17 cellular contexts compared by ENCODE assay signal in genomic region chr7:2661096-2661449, GRCh38. TPM values are rescaled to one million over a fixed set of nuclear protein-coding genes. Genes with fewer than 3 reads are reported as not detected.
DNase-seq lines count a peak whose midpoint lies in the region; ATAC-seq, FAIRE-seq and TF ChIP-seq lines count a peak whose summit lies in the region.
"Had no signal": no experiment of that assay in that cellular context is flagged by ENCODE, and none has a peak within 500 bp of the region (broad histone marks: within the 10 kb centered on the region; RNA-seq: fewer than 3 reads in every experiment).

No MANE protein-coding gene starts in this region.

- H2AK5ac ChIP-seq in neuronal stem cell (ENCODE audit: low read depth, low read length) = no peak overlapping the region

- H3K4me1 Mint-ChIP-seq in activated T-helper 1 cell treated with anti-CD3 and anti-CD28 coated beads, Interleukin-12 subunit alpha, Interleukin-12 subunit beta, Interleukin-2, Interleukin-4 antibody, amounts not matched to agents 30 ng/mL and 10 ng/mL and 1 ng/mL, durations not matched to agents 14 hours and 24 hours and 36 hours (ENCODE audit: low read depth) = no peaks in the 10 kb centered on the region

- RAD21 ChIA-PET in GM12878 (lab: Charles Lee; ENCODE audit: unreplicated experiment) = no interaction called here

- no peak for TF ChIP-seq RAD21 in GM12878 (IDR thresholded peaks at IDR 0.05; ENCODE audit: insufficient read depth, low read depth, low read length)

- TF ChIP-seq EP300 in GM12878 (IDR thresholded peaks at IDR 0.05; ENCODE audit: borderline replicate concordance in 1 of 2, control insufficient read depth in 1 of 2, low read depth in 2 of 2, low read length in 2 of 2) = no peak

- no peak overlapping the region for H3K14ac ChIP-seq in neuronal stem cell (ENCODE audit: low read length)

- H2BK120ac ChIP-seq in neuronal stem cell (ENCODE audit: low read depth, low read length) = no peak overlapping the region

- H3K4me3 ChIP-seq in BLaER1 treated with 17β-estradiol and CSF1 and Interleukin-3, amounts not matched to agents 10 nM and 100 nM = no peak overlapping the region
- H3K4me3 ChIP-seq in HEK293 (ENCODE audit: low read depth, low read length) (no peak overlapping the region), GM12878 (no peak overlapping the region), neuronal stem cell (ENCODE audit: low read length in 2 of 2) (no peak overlapping the region)
- H3K4me3 ChIP-seq: Peyer's patch had no signal

- peaks cover 9% of the 10 kb centered on the region for H3K79me1 ChIP-seq in neuronal stem cell (ENCODE audit: low read depth, low read length)

- no peaks in the 10 kb centered on the region for H3K9me3 Mint-ChIP-seq in activated T-helper 1 cell treated with anti-CD3 and anti-CD28 coated beads, Interleukin-12 subunit alpha, Interleukin-12 subunit beta, Interleukin-2, Interleukin-4 antibody, amounts not matched to agents 30 ng/mL and 10 ng/mL and 1 ng/mL, durations not matched to agents 14 hours and 24 hours and 36 hours
- H3K9me3 Mint-ChIP-seq: CD8-positive, alpha-beta memory T cell had no signal

- 84% methylated on average over 10 of the region's 10 CpGs for WGBS in GM12878 (ENCODE audit: insufficient coverage, insufficient replicate concordance, low lambda C conversion rate, missing lambda C conversion rate)
- no CpG with 5 or more reads among the region's 10 CpGs for WGBS in neuronal stem cell (ENCODE audit: extremely low coverage in 2 of 2, insufficient read length in 2 of 2, insufficient replicate concordance in 1 of 2), 2 donors

- DNase-seq in GM12878 (ENCODE audit: low read depth, low spot score) (no peak), neuronal stem cell (ENCODE audit: low spot score) (no peak), NCI-H146 treated with DMSO at 0.1 percent for 48 hours (lab: John Stamatoyannopoulos, UW; ENCODE audit: unreplicated experiment) (no peak), NCI-H2227 treated with DMSO at 0.1 percent for 48 hours (lab: John Stamatoyannopoulos, UW) (no peak)
- DNase-seq in activated T-helper 1 cell treated with anti-CD3 and anti-CD28 coated beads, Interleukin-12 subunit alpha, Interleukin-12 subunit beta, Interleukin-2, Interleukin-4 antibody, amounts not matched to agents 30 ng/mL and 10 ng/mL and 1 ng/mL, durations not matched to agents 14 hours and 24 hours and 36 hours (ENCODE audit: low spot score) = no peak
- DNase-seq: CD8-positive, alpha-beta memory T cell; NCI-H1048; NCI-H146; NCI-H226; NCI-H526; Peyer's patch; SW 1271 had no signal

- H2BK15ac ChIP-seq in neuronal stem cell (ENCODE audit: low read length) = no peak overlapping the region

- no peaks in the 10 kb centered on the region for H3K36me3 Mint-ChIP-seq in activated T-helper 1 cell treated with anti-CD3 and anti-CD28 coated beads, Interleukin-12 subunit alpha, Interleukin-12 subunit beta, Interleukin-2, Interleukin-4 antibody, amounts not matched to agents 30 ng/mL and 10 ng/mL and 1 ng/mL, durations not matched to agents 14 hours and 24 hours and 36 hours (ENCODE audit: low read depth)

- H2BK5ac ChIP-seq in neuronal stem cell (ENCODE audit: low read length) = peak overlapping the region; percentile 24

- ATAC-seq in GM12878 = peak; percentile 5; the same call in 1 of the 3 replicates

- peak overlapping the region; percentile 17 for H4K8ac ChIP-seq in neuronal stem cell (ENCODE audit: low read depth, low read length)

- H3K27ac ChIP-seq in BLaER1 treated with 17β-estradiol and CSF1 and Interleukin-3, amounts not matched to agents 10 nM and 100 nM = peak overlapping the region in 2 of 11 experiments; percentile 27 to 48; a peak in 3 of 22 replicates
- H3K27ac ChIP-seq in HEK293 (ENCODE audit: extremely low read depth, low read depth, low read length) = no peak overlapping the region
- no peak overlapping the region for H3K27ac ChIP-seq in GM12878 (ENCODE audit: control insufficient read depth, insufficient read depth)
- H3K27ac ChIP-seq in neuronal stem cell (replicated peaks; ENCODE audit: low read length) = no peak overlapping the region
- H3K27ac ChIP-seq: Peyer's patch had no signal

- in situ Hi-C loops in GM12878 (cut with MboI) = no loop called here

- H4K20me1 ChIP-seq in BLaER1 treated with 17β-estradiol and CSF1 and Interleukin-3, amounts not matched to agents 10 nM and 100 nM = peaks cover 61 to 90% (median 85%) of the 10 kb centered on the region in 11 experiments; a peak in 21 of 22 replicates
- no peaks in the 10 kb centered on the region for H4K20me1 ChIP-seq in GM12878 (ENCODE audit: control insufficient read depth, insufficient read depth)

- CTCF ChIA-PET in HEK293 (lab: Yijun Ruan, JAX) = interaction anchor here (0.7 to 1.4 kb wide), 2 partner anchors 11 to 617 kb away, joined by 3 read pairs; no protein-coding TSS in a partner anchor
- CTCF ChIA-PET in GM12878 (lab: Yijun Ruan, JAX) = no interaction called here

- H3K4ac ChIP-seq in neuronal stem cell (ENCODE audit: low read length) = peak overlapping the region; percentile 53

- H3K27me3 Mint-ChIP-seq in activated T-helper 1 cell treated with anti-CD3 and anti-CD28 coated beads, Interleukin-12 subunit alpha, Interleukin-12 subunit beta, Interleukin-2, Interleukin-4 antibody, amounts not matched to agents 30 ng/mL and 10 ng/mL and 1 ng/mL, durations not matched to agents 14 hours and 24 hours and 36 hours (ENCODE audit: insufficient read depth) = no peaks in the 10 kb centered on the region
- H3K27me3 Mint-ChIP-seq: B cell; CD8-positive, alpha-beta memory T cell had no signal

- H2AFZ ChIP-seq in GM12878 (ENCODE audit: control insufficient read depth, low read depth, low read length) = no peak overlapping the region
- no peak overlapping the region for H2AFZ ChIP-seq in neuronal stem cell (ENCODE audit: low read length)

- no peak for FAIRE-seq in GM12878 (lab: Jason Lieb, UNC)
- FAIRE-seq: H1 had no signal

- peak overlapping the region; percentile 60 for H3K23ac ChIP-seq in neuronal stem cell (ENCODE audit: low read depth, low read length, poor library complexity)

- no peak overlapping the region for H3K4me3 Mint-ChIP-seq in activated T-helper 1 cell treated with anti-CD3 and anti-CD28 coated beads, Interleukin-12 subunit alpha, Interleukin-12 subunit beta, Interleukin-2, Interleukin-4 antibody, amounts not matched to agents 30 ng/mL and 10 ng/mL and 1 ng/mL, durations not matched to agents 14 hours and 24 hours and 36 hours
- H3K4me3 Mint-ChIP-seq: B cell; CD8-positive, alpha-beta memory T cell had no signal

- H3K4me2 ChIP-seq in BLaER1 treated with 17β-estradiol and CSF1 and Interleukin-3, amounts not matched to agents 10 nM and 100 nM = peak overlapping the region in 7 of 11 experiments; percentile 1 to 43 (median 23); a peak in 7 of 22 replicates
- H3K4me2 ChIP-seq in GM12878 (ENCODE audit: control insufficient read depth, insufficient read depth) = no peak overlapping the region
- no peak overlapping the region for H3K4me2 ChIP-seq in neuronal stem cell (ENCODE audit: insufficient read depth, low read length, poor library complexity, severe bottlenecking)

- no TSS peak for BruUV-seq in GM12878 (replicated peaks; lab: Mats Ljungman, UMichigan)

- no peak overlapping the region for H3K27ac Mint-ChIP-seq in activated T-helper 1 cell treated with anti-CD3 and anti-CD28 coated beads, Interleukin-12 subunit alpha, Interleukin-12 subunit beta, Interleukin-2, Interleukin-4 antibody, amounts not matched to agents 30 ng/mL and 10 ng/mL and 1 ng/mL, durations not matched to agents 14 hours and 24 hours and 36 hours
- H3K27ac Mint-ChIP-seq: B cell had no signal

- H2BK12ac ChIP-seq in neuronal stem cell (ENCODE audit: low read length) = no peak overlapping the region

- SMC1A ChIA-PET in GM12878 (lab: Charles Lee; ENCODE audit: uncharacterized antibody, unreplicated experiment) = interaction anchor here (0.6 kb wide), 1 partner anchor 152 kb away, joined by 4 read pairs; no protein-coding TSS in a partner anchor

- H3K18ac ChIP-seq in neuronal stem cell (ENCODE audit: low read length) = peak overlapping the region; percentile 71

- H3K79me2 ChIP-seq in GM12878 (ENCODE audit: control insufficient read depth, insufficient read depth, low read length) = no peaks in the 10 kb centered on the region

- no peak overlapping the region for H4K91ac ChIP-seq in neuronal stem cell (ENCODE audit: low read depth, low read length, poor library complexity)

- TF ChIP-seq CTCF in HEK293 (tag by site-specific recombination; IDR thresholded peaks at IDR 0.05) (no peak), GM12878 (IDR thresholded peaks at IDR 0.05 in 2 of 3, conservative IDR thresholded peaks at IDR 0.05 in 1 of 3; ENCODE audit: control insufficient read depth in 2 of 3, extremely low read depth in 1 of 3, insufficient read depth in 1 of 3, low read depth in 3 of 3, low read length in 3 of 3) (no peak)

- TF ChIP-seq POLR2A in GM12878 (IDR thresholded peaks at IDR 0.05; ENCODE audit: low read depth, low read length) = no peak

- peaks cover 49 to 78% (median 72%) of the 10 kb centered on the region in 11 experiments for H3K36me3 ChIP-seq in BLaER1 treated with 17β-estradiol and CSF1 and Interleukin-3, amounts not matched to agents 10 nM and 100 nM
- H3K36me3 ChIP-seq in HEK293 (ENCODE audit: control insufficient read depth in 2 of 2, insufficient read depth in 1 of 2, low read length in 2 of 2) = peaks cover 0 to 26% of the 10 kb centered on the region in 2 experiments; a peak in 1 of 3 replicates
- H3K36me3 ChIP-seq in GM12878 (ENCODE audit: control insufficient read depth in 2 of 2, insufficient read depth in 2 of 2, low read length in 1 of 2) = no peaks in the 10 kb centered on the region
- peaks cover 38 to 74% of the 10 kb centered on the region in 2 donors for H3K36me3 ChIP-seq in neuronal stem cell (replicated peaks in 1 of 2; ENCODE audit: control insufficient read depth in 2 of 2, insufficient read depth in 2 of 2, low read length in 2 of 2)

- H3K9ac ChIP-seq in BLaER1 treated with 17β-estradiol and CSF1 and Interleukin-3, amounts not matched to agents 10 nM and 100 nM = peak overlapping the region in 3 of 11 experiments; percentile 2 to 29 (median 11); a peak in 2 of 22 replicates
- no peak overlapping the region for H3K9ac ChIP-seq in GM12878 (ENCODE audit: control insufficient read depth, insufficient read depth, low read length)
- H3K9ac ChIP-seq in neuronal stem cell (ENCODE audit: low read depth, low read length, poor library complexity) = no peak overlapping the region

- POLR2A ChIA-PET in HEK293 (lab: Yijun Ruan, JAX) (no interaction called here), GM12878 (lab: Charles Lee) (no interaction called here)

- intact Hi-C loops in GM12878 (cut with micrococcal nuclease; ENCODE audit: unreplicated experiment) = loop anchor here (10.0 kb wide), 1 partner anchor 494 kb away; no protein-coding TSS in a partner anchor
- intact Hi-C loops in activated T-helper 1 cell treated with anti-CD3 and anti-CD28 coated beads, Interleukin-12 subunit alpha, Interleukin-12 subunit beta, Interleukin-2, Interleukin-4 antibody, amounts not matched to agents 30 ng/mL and 10 ng/mL and 1 ng/mL, durations not matched to agents 14 hours and 24 hours and 36 hours (cut with micrococcal nuclease) = no loop called here

- no peaks in the 10 kb centered on the region for H3K27me3 ChIP-seq in BLaER1 treated with 17β-estradiol and CSF1 and Interleukin-3, amounts not matched to agents 10 nM and 100 nM
- no peaks in the 10 kb centered on the region for H3K27me3 ChIP-seq in GM12878 (replicated peaks in 1 of 2; ENCODE audit: control insufficient read depth in 2 of 2, insufficient read depth in 2 of 2, low read length in 1 of 2)
- no peaks in the 10 kb centered on the region for H3K27me3 ChIP-seq in neuronal stem cell (ENCODE audit: control insufficient read depth in 3 of 3, insufficient read depth in 3 of 3, low read depth in 1 of 3, low read length in 3 of 3)
- H3K27me3 ChIP-seq: Peyer's patch had no signal

- H3K4me1 ChIP-seq in BLaER1 treated with 17β-estradiol and CSF1 and Interleukin-3, amounts not matched to agents 10 nM and 100 nM = peaks cover 12 to 76% (median 58%) of the 10 kb centered on the region in 10 experiments
- no peaks in the 10 kb centered on the region for H3K4me1 ChIP-seq in HEK293 (ENCODE audit: control insufficient read depth, insufficient read depth, low read length)
- H3K4me1 ChIP-seq in GM12878 (ENCODE audit: control insufficient read depth, insufficient read depth, low read length) = no peaks in the 10 kb centered on the region
- H3K4me1 ChIP-seq in neuronal stem cell (ENCODE audit: control insufficient read depth in 2 of 2, insufficient read depth in 1 of 2, low read depth in 1 of 2, low read length in 2 of 2) = no peaks in the 10 kb centered on the region

- H3K9me3 ChIP-seq in BLaER1 treated with 17β-estradiol and CSF1 and Interleukin-3, amounts not matched to agents 10 nM and 100 nM (replicated peaks in 1 of 11) = no peaks in the 10 kb centered on the region
- H3K9me3 ChIP-seq in HEK293 (ENCODE audit: control insufficient read depth, insufficient read depth, low read depth, low read length) = no peaks in the 10 kb centered on the region
- H3K9me3 ChIP-seq in GM12878 (replicated peaks; ENCODE audit: control insufficient read depth, insufficient read depth, low read length) = no peaks in the 10 kb centered on the region
- no peaks in the 10 kb centered on the region for H3K9me3 ChIP-seq in neuronal stem cell (replicated peaks in 1 of 2; ENCODE audit: control insufficient read depth in 2 of 2, insufficient read depth in 1 of 2, low read depth in 1 of 2, low read length in 2 of 2)
- H3K9me3 ChIP-seq: Peyer's patch had no signal

RNA-seq across cellular contexts. Expression of gene AMZ1, which starts 26.9 kb away (rescaled TPM):
- 5.4 and 6.5 TPM in 2 replicates for total RNA-seq in GM12878 (2013; cell fraction: nucleolus; rRNA removed)
- total RNA-seq in GM12878 (2014; rRNA removed) = 0.62 and 1.1 TPM in 2 replicates
- total RNA-seq in GM12878 (2014; rRNA removed; fragmentation: Illumina TruSeq; extraction: Trizol) = 0.60 and 0.67 TPM in 2 replicates
- total RNA-seq in GM12878 (2021) = 1.2 and 1.4 TPM in 2 replicates
- polyA plus RNA-seq in GM12878 (2011; ENCODE audit: low read depth) = 0.16 TPM
- 0.95 TPM in 2 replicates for polyA plus RNA-seq in GM12878 (2011; rRNA removed)
- 1.1 and 1.5 TPM in 2 replicates for polyA plus RNA-seq in GM12878 (2011; cell fraction: cytosol; rRNA removed)
- 3.1 and 4.2 TPM in 2 replicates for polyA plus RNA-seq in GM12878 (2011; cell fraction: nucleus; rRNA removed)
- 0.30 and 0.52 TPM in 2 replicates for polyA plus RNA-seq in GM12878 (2012)
- polyA plus RNA-seq in GM12878 (2014; fragmentation: Illumina TruSeq; extraction: Trizol) = 0.33 and 0.59 TPM in 2 replicates
- under 1 TPM; 0.02 to 0.11 TPM for polyA plus RNA-seq in GM12878 (2014; fragmentation: Nextera tagmentation; extraction: Ambion mirVana)
- 0.72 and 0.77 TPM in 2 replicates for polyA plus RNA-seq in GM12878 (2014; rRNA removed)
- 1 to 10 TPM; 1.5 to 2.0 TPM for polyA plus RNA-seq in GM12878 (2016; fragmentation: Nextera tagmentation; extraction: Ambion mirVana)
- polyA minus RNA-seq in GM12878 (2011; rRNA and poly(A)+ RNA removed) = 2.6 and 4.7 TPM in 2 replicates
- polyA minus RNA-seq in GM12878 (2011; cell fraction: cytosol; rRNA and poly(A)+ RNA removed) = 0.67 and 1.5 TPM in 2 replicates
- 2.2 and 5.6 TPM in 2 replicates for polyA minus RNA-seq in GM12878 (2011; cell fraction: nucleus; rRNA and poly(A)+ RNA removed)
- polyA plus RNA-seq in neuronal stem cell (2013, experiment 1 of 2) = 0.04 TPM
- polyA plus RNA-seq in neuronal stem cell (2013, experiment 2 of 2) = 0.01 TPM
- 0.05 TPM in 1 of 2 replicates, not detected in the other for total RNA-seq in activated T-helper 1 cell treated with anti-CD3 and anti-CD28 coated beads, Interleukin-12 subunit alpha, Interleukin-12 subunit beta, Interleukin-2, Interleukin-4 antibody, amounts not matched to agents 30 ng/mL and 10 ng/mL and 1 ng/mL, durations not matched to agents 14 hours and 24 hours and 36 hours
- total RNA-seq: HT1080 had no signal

RNA-seq across cellular contexts. Expression of gene TTYH3, which starts 29.3 kb away (rescaled TPM):
- total RNA-seq in GM12878 (2013; cell fraction: nucleolus; rRNA removed) = 56.1 and 58.5 TPM in 2 replicates
- total RNA-seq in GM12878 (2014; rRNA removed) (10.2 and 10.8 TPM in 2 replicates), GM12878 (2014; rRNA removed; fragmentation: Illumina TruSeq; extraction: Trizol) (5.0 and 5.2 TPM in 2 replicates), GM12878 (2021) (67.2 and 71.4 TPM in 2 replicates)
- polyA plus RNA-seq in GM12878 (2011; ENCODE audit: low read depth) = 5.5 TPM
- polyA plus RNA-seq in GM12878 (2011; rRNA removed) (3.9 and 9.9 TPM in 2 replicates), GM12878 (2014; fragmentation: Illumina TruSeq; extraction: Trizol) (3.0 and 10.1 TPM in 2 replicates), GM12878 (2014; fragmentation: Nextera tagmentation; extraction: Ambion mirVana) (under 1 TPM; 0.79 to 0.95 TPM), GM12878 (2014; rRNA removed) (33.1 and 44.3 TPM in 2 replicates), GM12878 (2016; fragmentation: Nextera tagmentation; extraction: Ambion mirVana) (10 to 100 TPM; 11.2 to 25.1 TPM)
- 14.4 and 19.9 TPM in 2 replicates for polyA plus RNA-seq in GM12878 (2011; cell fraction: cytosol; rRNA removed)
- polyA plus RNA-seq in GM12878 (2011; cell fraction: nucleus; rRNA removed) = 66.5 and 82.0 TPM in 2 replicates
- 23.5 and 23.7 TPM in 2 replicates for polyA plus RNA-seq in GM12878 (2012)
- 11.3 and 25.5 TPM in 2 replicates for polyA minus RNA-seq in GM12878 (2011; rRNA and poly(A)+ RNA removed)
- polyA minus RNA-seq in GM12878 (2011; cell fraction: cytosol; rRNA and poly(A)+ RNA removed) = 24.1 and 26.2 TPM in 2 replicates
- 14.9 and 31.8 TPM in 2 replicates for polyA minus RNA-seq in GM12878 (2011; cell fraction: nucleus; rRNA and poly(A)+ RNA removed)
- 136 TPM for polyA plus RNA-seq in neuronal stem cell (2013, experiment 1 of 2)
- 133 TPM for polyA plus RNA-seq in neuronal stem cell (2013, experiment 2 of 2)
- total RNA-seq in activated T-helper 1 cell treated with anti-CD3 and anti-CD28 coated beads, Interleukin-12 subunit alpha, Interleukin-12 subunit beta, Interleukin-2, Interleukin-4 antibody, amounts not matched to agents 30 ng/mL and 10 ng/mL and 1 ng/mL, durations not matched to agents 14 hours and 24 hours and 36 hours = 30.6 and 32.0 TPM in 2 replicates

Comparison
In these comparisons a context has a peak if more than half of its experiments do, and no peak if none do; other contexts are left out.
1. H3K4me2 ChIP-seq: peak in BLaER1 treated with 17β-estradiol and CSF1 and Interleukin-3, amounts not matched to agents 10 nM and 100 nM (7 of 11); none in GM12878 (single experiment) and neuronal stem cell (single experiment).